In genomic region chr20:32528905-32529670, GRCh38 we compare ENCODE assay signal across 15 cellular contexts. TPM values are rescaled to one million over a fixed set of nuclear protein-coding genes. Genes with fewer than 3 reads are reported as not detected.
DNase-seq lines count a peak whose midpoint lies in the region; ATAC-seq and TF ChIP-seq lines count a peak whose summit lies in the region.
"Had no signal": no experiment of that assay in that cellular context is flagged by ENCODE, and none has a peak within 500 bp of the region (broad histone marks: within the 10 kb centered on the region; RNA-seq: fewer than 3 reads in every experiment).

No MANE protein-coding gene starts in this region.

- peak overlapping the region; percentile 68 for H3K4me3 Mint-ChIP-seq in CD4-positive, alpha-beta T cell
- H3K4me3 Mint-ChIP-seq in activated naive CD8-positive, alpha-beta T cell: peak overlapping the region; percentile 59

- POLR2A ChIA-PET in CD4-positive, alpha-beta T cell (lab: Charles Lee): interaction anchor here (0.9 to 9.6 kb wide), 4 partner anchors 9 to 124 kb away, joined by 4 to 314 read pairs (median 4); no protein-coding TSS in a partner anchor
- POLR2A ChIA-PET in A673 (lab: Charles Lee; ENCODE audit: low non-redundant PET): no interaction called here

- H3K27ac ChIP-seq in CD4-positive, alpha-beta T cell (ENCODE audit: low read depth, low read length): peak overlapping the region; percentile 72
- H3K27ac ChIP-seq in mesodermal cell (ENCODE audit: low read depth, low read length, severe bottlenecking) (peak overlapping the region; percentile 23), A673 (ENCODE audit: low read depth, low read length, poor library complexity, severe bottlenecking) (no peak overlapping the region)
- H3K27ac ChIP-seq: 22Rv1, colonic mucosa, HL-60, PC-9, VCaP had no signal

- H3K27me3 ChIP-seq in CD4-positive, alpha-beta T cell (ENCODE audit: control insufficient read depth, insufficient read depth, low read length): no peaks in the 10 kb centered on the region
- H3K27me3 ChIP-seq in A673 (replicated peaks; ENCODE audit: insufficient read depth, low read depth, low read length, poor library complexity): no peaks in the 10 kb centered on the region
- H3K27me3 ChIP-seq: colonic mucosa had no signal

- no peaks in the 10 kb centered on the region for H3K9me3 ChIP-seq in CD4-positive, alpha-beta T cell (ENCODE audit: control insufficient read depth, low read length)
- H3K9me3 ChIP-seq in mesodermal cell (ENCODE audit: control insufficient read depth, low read length) (no peaks in the 10 kb centered on the region), A673 (ENCODE audit: low read depth, low read length, poor library complexity, severe bottlenecking) (no peaks in the 10 kb centered on the region)
- H3K9me3 ChIP-seq: Caco-2, colonic mucosa had no signal

- intact Hi-C loops in CD4-positive, alpha-beta T cell (cut with DNase I, micrococcal nuclease): loop anchor here in 1 of 2 experiments (10.0 kb wide), 1 partner anchor 246 kb away; no protein-coding TSS in a partner anchor
- intact Hi-C loops in A673 (cut with micrococcal nuclease; ENCODE audit: unreplicated experiment): no loop called here

- H3K27me3 Mint-ChIP-seq in CD4-positive, alpha-beta T cell: no peaks in the 10 kb centered on the region
- H3K27me3 Mint-ChIP-seq in activated naive CD8-positive, alpha-beta T cell: no peaks in the 10 kb centered on the region

- peaks cover 5% of the 10 kb centered on the region for H3K4me1 ChIP-seq in mesodermal cell (ENCODE audit: control insufficient read depth, insufficient read depth, low read length, poor library complexity, severe bottlenecking)
- no peaks in the 10 kb centered on the region for H3K4me1 ChIP-seq in A673 (ENCODE audit: insufficient read depth, low read length, poor library complexity, severe bottlenecking)
- H3K4me1 ChIP-seq: Caco-2, colonic mucosa had no signal

- H3K36me3 Mint-ChIP-seq in CD4-positive, alpha-beta T cell (ENCODE audit: low read depth): peaks cover 30% of the 10 kb centered on the region
- peaks cover 6% of the 10 kb centered on the region for H3K36me3 Mint-ChIP-seq in activated naive CD8-positive, alpha-beta T cell

- H3K4me1 Mint-ChIP-seq in CD4-positive, alpha-beta T cell (ENCODE audit: low read depth): peaks cover 88% of the 10 kb centered on the region
- H3K4me1 Mint-ChIP-seq in activated naive CD8-positive, alpha-beta T cell (ENCODE audit: low read depth): peaks cover 86% of the 10 kb centered on the region

- CTCF ChIA-PET in CD4-positive, alpha-beta T cell (lab: Charles Lee): interaction anchor here (0.6 to 3.1 kb wide), 6 partner anchors 8 to 142 kb away, joined by 3 to 14 read pairs (median 3); no protein-coding TSS in a partner anchor
- CTCF ChIA-PET in A673 (lab: Charles Lee): interaction anchor here (0.6 kb wide), 1 partner anchor 670 kb away, joined by 7 read pairs; no protein-coding TSS in a partner anchor

- DNase-seq in DMS 273 (lab: John Stamatoyannopoulos, UW; ENCODE audit: unreplicated experiment) (peak; percentile 26), DMS 273 treated with DMSO at 0.1 percent for 48 hours (lab: John Stamatoyannopoulos, UW) (no peak), NCI-H1436 (lab: John Stamatoyannopoulos, UW) (no peak), A673 (ENCODE audit: low spot score) (no peak)
- no peak for DNase-seq in CD4-positive, alpha-beta T cell
- no peak for DNase-seq in activated effector memory CD4-positive, alpha-beta T cell treated with anti-CD3 and anti-CD28 coated beads, Interleukin-2, amount 50 U/mL, for 16 hours
- DNase-seq: amniotic stem cell, Caco-2, colonic mucosa, PC-9 had no signal

- H3K36me3 ChIP-seq in mesodermal cell (ENCODE audit: control insufficient read depth, insufficient read depth, low read length) (no peaks in the 10 kb centered on the region), A673 (ENCODE audit: insufficient read depth, low read length, poor library complexity, severe bottlenecking) (no peaks in the 10 kb centered on the region)
- H3K36me3 ChIP-seq: colonic mucosa had no signal

- peak overlapping the region; percentile 99 for H3K27ac Mint-ChIP-seq in CD4-positive, alpha-beta T cell
- peak overlapping the region; percentile 95 for H3K27ac Mint-ChIP-seq in activated naive CD8-positive, alpha-beta T cell

- BruUV-seq in A673 (replicated peaks; lab: Mats Ljungman, UMichigan): no TSS peak

- WGBS in mesodermal cell (ENCODE audit: insufficient coverage in 2 of 2), 2 experiments: 96 to 97% methylated on average over 10 to 12 of the region's 13 CpGs

- ATAC-seq in CD4-positive, alpha-beta T cell (ENCODE audit: poor library complexity): peak; percentile 5

- no peak for TF ChIP-seq CTCF in CD4-positive, alpha-beta T cell (IDR thresholded peaks at IDR 0.05)
- no peak for TF ChIP-seq CTCF in A673 (conservative IDR thresholded peaks at IDR 0.05; ENCODE audit: low read depth, low read length)

- no peak overlapping the region for H3K4me3 ChIP-seq in mesodermal cell (ENCODE audit: extremely low read depth, insufficient read depth, low read length, poor library complexity, severe bottlenecking)
- H3K4me3 ChIP-seq in A673 (ENCODE audit: low read depth, low read length, poor library complexity, severe bottlenecking): no peak overlapping the region
- H3K4me3 ChIP-seq: colonic mucosa, PC-9 had no signal

- H3K9me3 Mint-ChIP-seq in CD4-positive, alpha-beta T cell: no peaks in the 10 kb centered on the region
- no peaks in the 10 kb centered on the region for H3K9me3 Mint-ChIP-seq in activated naive CD8-positive, alpha-beta T cell (ENCODE audit: low read depth)

RNA-seq across cellular contexts. Expression of gene NOL4L, which starts 56.0 kb away (rescaled TPM):
- total RNA-seq in CD4-positive, alpha-beta T cell: 10 to 100 TPM; 53.1 to 55.6 TPM
- polyA plus RNA-seq in mesodermal cell (2013, experiment 1 of 2): 74.9 TPM
- 55.6 TPM for polyA plus RNA-seq in mesodermal cell (2013, experiment 2 of 2)
- 1.4 and 3.2 TPM in 2 replicates for total RNA-seq in A673 (2021)

Comparison
In these comparisons a context has a peak if more than half of its experiments do, and no peak if none do; other contexts are left out.
1. RNA of gene NOL4L, which starts 56.0 kb away (total RNA-seq): 53.1 to 55.6 TPM in CD4-positive, alpha-beta T cell; 1.4 to 3.2 TPM in A673; every median in the first group is over 10 times any median in the second.